In genomic region chr1:168545678-168546552, GRCh38 we compare ENCODE assay signal across 8 cellular contexts. TPM values are rescaled to one million over a fixed set of nuclear protein-coding genes. Genes with fewer than 3 reads are reported as not detected.
DNase-seq lines count a peak whose midpoint lies in the region; ATAC-seq and TF ChIP-seq lines count a peak whose summit lies in the region.
"Not testable (repeated sequence)": the region's sequence is repeated elsewhere in the genome, so short reads cannot be mapped to it uniquely, and the experiment has no call there.

No MANE protein-coding gene starts in this region.

- H4K20me1 ChIP-seq in MM.1S (ENCODE audit: insufficient read depth, low read length); OCI-LY7 (ENCODE audit: insufficient read depth, low read length): not testable (repeated sequence)

- POLR2A ChIA-PET in OCI-LY7 (lab: Charles Lee) = interaction anchor here (0.6 kb wide), 1 partner anchor 15 kb away, joined by 3 read pairs; no protein-coding TSS in a partner anchor
- POLR2A ChIA-PET in activated CD8-positive, alpha-beta T cell treated with anti-CD3 and anti-CD28 coated beads for 36 hours (lab: Charles Lee) = not testable (repeated sequence)

- DNase-seq in BE2C = peak; percentile 26
- DNase-seq in MM.1S = peak; percentile 53
- DNase-seq in OCI-LY7 (ENCODE audit: low spot score); activated CD8-positive, alpha-beta T cell treated with anti-CD3 and anti-CD28 coated beads for 36 hours: not testable (repeated sequence)
- DNase-seq in epithelial cell of prostate (ENCODE audit: low read depth, low spot score) = peak; percentile 5
- DNase-seq in kidney glomerular epithelial cell (lab: John Stamatoyannopoulos, UW) = peak; percentile 5
- DNase-seq in renal cortical epithelial cell (ENCODE audit: low read depth) = peak; percentile 57

- not testable (repeated sequence) for ATAC-seq in activated CD8-positive, alpha-beta T cell treated with anti-CD3 and anti-CD28 coated beads for 36 hours

- not testable (repeated sequence) for H3K4me2 ChIP-seq in MM.1S (ENCODE audit: low read depth, low read length); OCI-LY7 (ENCODE audit: low read length)

- intact Hi-C loops in OCI-LY7 (cut with micrococcal nuclease; ENCODE audit: unreplicated experiment); activated CD8-positive, alpha-beta T cell treated with anti-CD3 and anti-CD28 coated beads for 36 hours (cut with micrococcal nuclease): not testable (repeated sequence)

- not testable (repeated sequence) for H3K27me3 Mint-ChIP-seq in activated CD8-positive, alpha-beta T cell treated with anti-CD3 and anti-CD28 coated beads for 36 hours

- H3K27me3 ChIP-seq in BE2C; MM.1S (replicated peaks; ENCODE audit: insufficient read depth, low read length): not testable (repeated sequence)

- H3K27ac ChIP-seq in MM.1S (ENCODE audit: low read length); OCI-LY7 (ENCODE audit: low read depth, low read length, poor library complexity, severe bottlenecking); epithelial cell of prostate: not testable (repeated sequence)

- peaks cover 23% of the 10 kb centered on the region for H3K4me1 Mint-ChIP-seq in activated CD8-positive, alpha-beta T cell treated with anti-CD3 and anti-CD28 coated beads for 36 hours (ENCODE audit: low read depth)

- not testable (repeated sequence) for BruUV-seq in OCI-LY7 (replicated peaks; lab: Mats Ljungman, UMichigan)

- H3F3A ChIP-seq in MM.1S (ENCODE audit: insufficient read depth, low read length) = not testable (repeated sequence)

- not testable (repeated sequence) for H3K9me3 ChIP-seq in BE2C; MM.1S (replicated peaks; ENCODE audit: insufficient read depth, low read length); OCI-LY7 (ENCODE audit: low read length)

- peaks cover 26% of the 10 kb centered on the region for H3K36me3 Mint-ChIP-seq in activated CD8-positive, alpha-beta T cell treated with anti-CD3 and anti-CD28 coated beads for 36 hours (ENCODE audit: low read depth)

- not testable (repeated sequence) for H3K4me1 ChIP-seq in BE2C; MM.1S (ENCODE audit: low read length); OCI-LY7 (ENCODE audit: insufficient read depth, low read length, poor library complexity, severe bottlenecking)

- not testable (repeated sequence) for H3K36me3 ChIP-seq in BE2C; MM.1S (replicated peaks; ENCODE audit: insufficient read depth, low read length); OCI-LY7 (ENCODE audit: insufficient read depth, low read length)

- not testable (repeated sequence) for H3K4me3 ChIP-seq in BE2C (ENCODE audit: low read depth, low read length); GM12875 (ENCODE audit: low read depth, low read length); MM.1S (ENCODE audit: low read length); OCI-LY7 (ENCODE audit: low read depth, low read length, poor library complexity, severe bottlenecking)

- TF ChIP-seq CTCF in BE2C (IDR thresholded peaks at IDR 0.05; ENCODE audit: low read depth, low read length) = peak; percentile 70
- peak; percentile 30; the same call in 1 of the 2 replicates for TF ChIP-seq CTCF in GM12875 (IDR thresholded peaks at IDR 0.05; ENCODE audit: borderline replicate concordance, insufficient read depth, low read depth, low read length)
- TF ChIP-seq CTCF in MM.1S (IDR thresholded peaks at IDR 0.05; ENCODE audit: low read length) = peak; percentile 40; the same call in 1 of the 2 replicates
- TF ChIP-seq CTCF in OCI-LY7 (conservative IDR thresholded peaks at IDR 0.05; ENCODE audit: low read length) = peak; percentile 54
- TF ChIP-seq CTCF in activated CD8-positive, alpha-beta T cell treated with anti-CD3 and anti-CD28 coated beads for 36 hours (IDR thresholded peaks at IDR 0.05) = peak; percentile 33

- H2AFZ ChIP-seq in MM.1S (ENCODE audit: low read length); OCI-LY7 (ENCODE audit: low read length): not testable (repeated sequence)

- not testable (repeated sequence) for H3K9me2 ChIP-seq in MM.1S (replicated peaks; ENCODE audit: insufficient read depth, low read length); OCI-LY7 (ENCODE audit: insufficient read depth, low read length)

- H3K4me3 Mint-ChIP-seq in activated CD8-positive, alpha-beta T cell treated with anti-CD3 and anti-CD28 coated beads for 36 hours = not testable (repeated sequence)

- CTCF ChIA-PET in OCI-LY7 (lab: Charles Lee; ENCODE audit: unreplicated experiment); activated CD8-positive, alpha-beta T cell treated with anti-CD3 and anti-CD28 coated beads for 36 hours (lab: Charles Lee): not testable (repeated sequence)

- H3K79me2 ChIP-seq in MM.1S (ENCODE audit: low read length); OCI-LY7 (ENCODE audit: insufficient read depth, low read depth, low read length): not testable (repeated sequence)

- H3K27ac Mint-ChIP-seq in activated CD8-positive, alpha-beta T cell treated with anti-CD3 and anti-CD28 coated beads for 36 hours = peak overlapping the region; percentile 14

- not testable (repeated sequence) for H3K9me3 Mint-ChIP-seq in activated CD8-positive, alpha-beta T cell treated with anti-CD3 and anti-CD28 coated beads for 36 hours

- not testable (repeated sequence) for H3K9ac ChIP-seq in MM.1S (ENCODE audit: low read length)

RNA-seq across cellular contexts. Expression of gene XCL2, which starts 2.1 kb away (rescaled TPM):
- polyA plus RNA-seq in BE2C (2012; ENCODE audit: insufficient read depth, insufficient read length, low read depth) = 1.5 TPM
- total RNA-seq in OCI-LY7 (2014; rRNA removed; shearing (Covaris generic)) = not detected in 2 replicates
- not detected in 2 replicates for total RNA-seq in OCI-LY7 (2022)
- 100 to 1,000 TPM; 188 to 191 TPM for total RNA-seq in activated CD8-positive, alpha-beta T cell treated with anti-CD3 and anti-CD28 coated beads for 36 hours
- total RNA-seq in renal cortical epithelial cell = not detected in 2 replicates

RNA-seq across cellular contexts. Expression of gene XCL1, which starts 30.5 kb away (rescaled TPM):
- not detected for polyA plus RNA-seq in BE2C (2012; ENCODE audit: insufficient read depth, insufficient read length, low read depth)
- total RNA-seq in OCI-LY7 (2014; rRNA removed; shearing (Covaris generic)) = not detected in 2 replicates
- total RNA-seq in OCI-LY7 (2022) (not detected in 2 replicates), renal cortical epithelial cell (not detected in 2 replicates)
- total RNA-seq in activated CD8-positive, alpha-beta T cell treated with anti-CD3 and anti-CD28 coated beads for 36 hours = 100 to 1,000 TPM; 106 to 114 TPM

Comparison
In these comparisons a context has a peak if more than half of its experiments do, and no peak if none do; other contexts are left out.
1. RNA of gene XCL2, which starts 2.1 kb away (total RNA-seq): 188 to 191 TPM in activated CD8-positive, alpha-beta T cell treated with anti-CD3 and anti-CD28 coated beads for 36 hours; not detected in OCI-LY7 and not detected in renal cortical epithelial cell; every median in the first group is over 100 times any median in the second.
2. RNA of gene XCL1, which starts 30.5 kb away (total RNA-seq): 106 to 114 TPM in activated CD8-positive, alpha-beta T cell treated with anti-CD3 and anti-CD28 coated beads for 36 hours; not detected in OCI-LY7 and not detected in renal cortical epithelial cell; every median in the first group is over 100 times any median in the second.
3. Peak in every context shown above with its lines, with median percentiles within 50 percentile points of each other: CTCF ChIP-seq.